11 cellular contexts compared by ENCODE assay signal in genomic region chr2:199581935-199582336, GRCh38.
DNase-seq lines count a peak whose midpoint lies in the region; ATAC-seq, FAIRE-seq and TF ChIP-seq lines count a peak whose summit lies in the region.
"Had no signal": no experiment of that assay in that cellular context is flagged by ENCODE, and none has a peak within 500 bp of the region (broad histone marks: within the 10 kb centered on the region; RNA-seq: fewer than 3 reads in every experiment).

No MANE protein-coding gene starts in this region.

- no peak overlapping the region for H4K91ac ChIP-seq in trophoblast cell (ENCODE audit: low read depth, low read length)

- POLR2A ChIA-PET in BJ (lab: Charles Lee), result interaction anchor here (0.6 kb wide), 1 partner anchor 1359 kb away, joined by 4 read pairs; no protein-coding TSS in a partner anchor

- H2BK5ac ChIP-seq in trophoblast cell (ENCODE audit: low read depth, low read length, poor library complexity), result no peak overlapping the region

- H3K79me2 ChIP-seq in trophoblast cell (ENCODE audit: control insufficient read depth, insufficient read depth, low read length, poor library complexity), result no peaks in the 10 kb centered on the region

- H3K36me3 ChIP-seq in BJ (ENCODE audit: control insufficient read depth, insufficient read depth, low read length), result no peaks in the 10 kb centered on the region
- H3K36me3 ChIP-seq in NT2/D1 (ENCODE audit: insufficient read depth, insufficient read length, low read length), result no peaks in the 10 kb centered on the region
- H3K36me3 ChIP-seq in trophoblast cell (ENCODE audit: control insufficient read depth in 1 of 2, insufficient read depth in 2 of 2, low read length in 2 of 2), result no peaks in the 10 kb centered on the region

- H3K4ac ChIP-seq in trophoblast cell (ENCODE audit: low read depth, low read length), result no peak overlapping the region

- H3K9me3 ChIP-seq in NT2/D1 (ENCODE audit: insufficient read depth, low read length) (no peaks in the 10 kb centered on the region), trophoblast cell (ENCODE audit: insufficient read depth, low read depth, low read length) (no peaks in the 10 kb centered on the region)

- DNase-seq in BJ (ENCODE audit: low read depth) (no peak), NT2/D1 (ENCODE audit: low read depth, low spot score) (no peak), foreskin fibroblast (peak in 1 of 2 donors; percentile 12), trophoblast cell (no peak), G401 (ENCODE audit: low spot score) (no peak), GM12891 (ENCODE audit: insufficient read length, low spot score) (no peak)
- DNase-seq in activated effector memory CD4-positive, alpha-beta T cell treated with anti-CD3 and anti-CD28 coated beads, Interleukin-2, amount 50 U/mL, for 16 hours, result no peak
- DNase-seq: left colon, NCI-H2081 had no signal

- no peak overlapping the region for H2AFZ ChIP-seq in trophoblast cell (ENCODE audit: insufficient read depth, low read length, poor library complexity)

- H4K8ac ChIP-seq in trophoblast cell (ENCODE audit: low read depth, low read length), result no peak overlapping the region

- in situ Hi-C loops in G401 (cut with HindIII; ENCODE audit: low sequenced_read_pairs), result no loop called here

- H2AK5ac ChIP-seq in trophoblast cell (ENCODE audit: low read length), result no peak overlapping the region

- FAIRE-seq in GM12891 (lab: Jason Lieb, UNC), result no peak

- ATAC-seq in HG02981 (IDR thresholded peaks at IDR 0.05; ENCODE audit: unreplicated experiment), result no peak
- ATAC-seq: left colon had no signal

- H3K27ac ChIP-seq in trophoblast cell (ENCODE audit: low read depth, low read length), result no peak overlapping the region
- H3K27ac ChIP-seq: VCaP had no signal

- no peak overlapping the region for H3K23ac ChIP-seq in trophoblast cell (ENCODE audit: low read length)

- peak overlapping the region; percentile 21 for H3K4me2 ChIP-seq in trophoblast cell (ENCODE audit: low read length)

- H3K18ac ChIP-seq in trophoblast cell (ENCODE audit: low read length), result no peak overlapping the region

- H3K4me3 ChIP-seq in BJ (ENCODE audit: low read depth, low read length) (0 out of 2 replicates have a peak overlapping the region, but pooled peaks have one; percentile 14), NT2/D1 (ENCODE audit: insufficient read length, low read depth) (no peak overlapping the region), foreskin fibroblast (ENCODE audit: low read depth in 1 of 2, low read length in 2 of 2) (peak overlapping the region; percentile 28 to 46), trophoblast cell (ENCODE audit: low read depth, low read length) (no peak overlapping the region)

- TF ChIP-seq POLR2A in GM12891 (IDR thresholded peaks at IDR 0.05; ENCODE audit: low read depth, low read length), result no peak

- no peak overlapping the region for H3K14ac ChIP-seq in trophoblast cell (ENCODE audit: low read length)

- H2BK120ac ChIP-seq in trophoblast cell (ENCODE audit: insufficient read depth, low read length, poor library complexity), result no peak overlapping the region

- H3K27me3 ChIP-seq in BJ (ENCODE audit: control insufficient read depth, insufficient read depth, low read length) (peaks cover 1% of the 10 kb centered on the region), NT2/D1 (ENCODE audit: insufficient read depth, insufficient read length) (no peaks in the 10 kb centered on the region), trophoblast cell (ENCODE audit: insufficient read depth, low read length) (no peaks in the 10 kb centered on the region)

- TF ChIP-seq CTCF in BJ (IDR thresholded peaks at IDR 0.05; ENCODE audit: insufficient read depth, low read depth, low read length) (no peak), foreskin fibroblast (IDR thresholded peaks at IDR 0.05; ENCODE audit: low read depth, low read length) (no peak)

- WGBS in trophoblast cell (ENCODE audit: extremely low coverage, insufficient coverage, insufficient read length), result no CpG with 5 or more reads among the region's 9 CpGs

- H2BK12ac ChIP-seq in trophoblast cell (ENCODE audit: low read length), result no peak overlapping the region

- H4K12ac ChIP-seq in trophoblast cell (ENCODE audit: low read depth, low read length), result no peak overlapping the region

- H3K4me1 ChIP-seq in NT2/D1 (ENCODE audit: insufficient read depth, insufficient read length) (no peaks in the 10 kb centered on the region), trophoblast cell (ENCODE audit: control insufficient read depth in 1 of 2, insufficient read depth in 2 of 2, low read length in 2 of 2) (no peaks in the 10 kb centered on the region)

- no peaks in the 10 kb centered on the region for H3K79me1 ChIP-seq in trophoblast cell (ENCODE audit: low read length)

- CTCF ChIA-PET in BJ (lab: Yijun Ruan, JAX), result interaction anchor here (0.6 to 1.3 kb wide), 3 partner anchors 8 to 14 kb away, joined by 3 to 4 read pairs (median 3); no protein-coding TSS in a partner anchor

- H3K9ac ChIP-seq in NT2/D1 (ENCODE audit: insufficient read length, low read depth) (peak overlapping the region; percentile 8), trophoblast cell (ENCODE audit: low read length) (no peak overlapping the region)

TF ChIP-seq in GM12891, 5 proteins besides CTCF, POLR2A, EP300 and RAD21:
- TF ChIP-seq TAF1 (IDR thresholded peaks at IDR 0.05; ENCODE audit: low read depth, low read length) (no peak), PAX5 (IDR thresholded peaks at IDR 0.05; ENCODE audit: insufficient read depth, low read length, severe bottlenecking) (no peak), POLR2AphosphoS5 (IDR thresholded peaks at IDR 0.05; ENCODE audit: low read depth, low read length) (no peak), SPI1 (IDR thresholded peaks at IDR 0.05; ENCODE audit: low read depth, low read length) (no peak), POU2F2 (IDR thresholded peaks at IDR 0.05; ENCODE audit: low read depth, low read length) (no peak)

Comparison
In these comparisons a context has a peak if more than half of its experiments do, and no peak if none do; other contexts are left out.
1. H3K4me3 ChIP-seq: peak in BJ (single experiment) and foreskin fibroblast (2 of 2); none in NT2/D1 (single experiment) and trophoblast cell (single experiment).